ENCODE assay signal across 21 cellular contexts in the genomic region with DNA sequence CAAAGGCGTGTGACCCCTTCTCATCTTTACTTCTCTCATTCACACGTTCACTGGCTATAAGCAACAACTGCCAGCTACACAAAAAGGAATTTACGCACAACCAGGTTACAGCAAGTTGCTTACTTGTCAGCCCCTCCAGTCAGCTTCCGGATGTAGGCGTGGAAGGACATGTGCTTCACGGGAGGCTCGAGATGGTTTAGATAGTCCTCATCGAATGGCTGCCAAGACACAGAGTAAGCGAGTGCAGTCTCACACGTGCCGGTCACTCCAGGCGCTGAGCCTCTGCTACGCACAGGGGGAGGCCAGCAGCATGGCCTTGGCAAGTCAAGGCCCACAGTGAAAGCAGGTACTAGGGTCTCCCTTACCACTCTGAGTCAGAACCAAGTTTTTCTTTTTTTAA. TPM values are rescaled to one million over a fixed set of nuclear protein-coding genes. Genes with fewer than 3 reads are reported as not detected.
DNase-seq lines count a peak whose midpoint lies in the region; ATAC-seq, FAIRE-seq and TF ChIP-seq lines count a peak whose summit lies in the region.
"Had no signal": no experiment of that assay in that cellular context is flagged by ENCODE, and none has a peak within 500 bp of the region (broad histone marks: within the 10 kb centered on the region; RNA-seq: fewer than 3 reads in every experiment).

No MANE protein-coding gene starts in this region.

- no peak overlapping the region for H3K4me3 ChIP-seq in GM23248
- no peak overlapping the region for H3K4me3 ChIP-seq in astrocyte (ENCODE audit: insufficient read depth, low read depth, low read length)
- H3K4me3 ChIP-seq in osteoblast (ENCODE audit: insufficient read depth, low read length): no peak overlapping the region
- H3K4me3 ChIP-seq: HAP-1, PC-9 had no signal

- H3K36me3 ChIP-seq in GM23248 (ENCODE audit: low read depth) (peaks cover 42% of the 10 kb centered on the region), astrocyte (ENCODE audit: insufficient read depth, low read length) (peaks cover 35% of the 10 kb centered on the region), osteoblast (ENCODE audit: insufficient read depth, low read length) (peaks cover 83% of the 10 kb centered on the region)

- in situ Hi-C loops in GM23248 (cut with MboI): no loop called here

- H3K27ac Mint-ChIP-seq in CD14-positive monocyte (peak overlapping the region in 5 of 7 donors; percentile 65 to 85 (median 76)), astrocyte (ENCODE audit: unreplicated experiment) (no peak overlapping the region)
- H3K27ac Mint-ChIP-seq: CD8-positive, alpha-beta T cell had no signal

- H3K79me2 ChIP-seq in GM23248 (ENCODE audit: insufficient read depth) (peaks cover 80% of the 10 kb centered on the region), astrocyte (ENCODE audit: insufficient read depth, low read length) (peaks cover 69% of the 10 kb centered on the region), osteoblast (ENCODE audit: insufficient read depth, low read length) (peaks cover 78% of the 10 kb centered on the region)

- FAIRE-seq in astrocyte (lab: Jason Lieb, UNC): no peak
- FAIRE-seq: D721Med, G401.6, GM12891 had no signal

- no peak overlapping the region for H2AFZ ChIP-seq in GM23248
- H2AFZ ChIP-seq in astrocyte (ENCODE audit: low read depth, low read length): no peak overlapping the region
- H2AFZ ChIP-seq in osteoblast (ENCODE audit: low read length): no peak overlapping the region
- H2AFZ ChIP-seq: PC-9 had no signal

- H3K4me1 Mint-ChIP-seq in CD14-positive monocyte (peaks cover 39% of the 10 kb centered on the region), astrocyte (ENCODE audit: low read depth, unreplicated experiment) (peaks cover 29% of the 10 kb centered on the region)

- H3K27me3 ChIP-seq in GM23248 (replicated peaks; ENCODE audit: insufficient read depth): no peaks in the 10 kb centered on the region
- H3K27me3 ChIP-seq in astrocyte (ENCODE audit: insufficient read depth, low read length): no peaks in the 10 kb centered on the region
- no peaks in the 10 kb centered on the region for H3K27me3 ChIP-seq in osteoblast (ENCODE audit: insufficient read depth, low read length)
- H3K27me3 ChIP-seq: BE2C had no signal

- no peak for TF ChIP-seq CTCF in CD14-positive monocyte (IDR thresholded peaks at IDR 0.05)
- TF ChIP-seq CTCF in astrocyte (IDR thresholded peaks at IDR 0.05; ENCODE audit: insufficient read depth, low read depth, low read length): no peak
- TF ChIP-seq CTCF in osteoblast (IDR thresholded peaks at IDR 0.05; ENCODE audit: extremely low read depth, low read depth, low read length): no peak

- no peaks in the 10 kb centered on the region for H3K9me2 ChIP-seq in GM23248 (ENCODE audit: insufficient read depth)

- H3K27me3 Mint-ChIP-seq in CD14-positive monocyte (ENCODE audit: low read depth in 3 of 3) (no peaks in the 10 kb centered on the region), astrocyte (ENCODE audit: low read depth, unreplicated experiment) (no peaks in the 10 kb centered on the region)

- peaks cover 19% of the 10 kb centered on the region for H3K4me1 ChIP-seq in GM23248 (ENCODE audit: insufficient read depth)
- peaks cover 15% of the 10 kb centered on the region for H3K4me1 ChIP-seq in astrocyte (ENCODE audit: insufficient read depth, low read length)
- peaks cover 16% of the 10 kb centered on the region for H3K4me1 ChIP-seq in osteoblast (ENCODE audit: insufficient read depth, low read length)
- H3K4me1 ChIP-seq: BE2C, HAP-1 had no signal

- H3K9me3 ChIP-seq in GM23248 (ENCODE audit: low read depth): no peaks in the 10 kb centered on the region
- H3K9me3 ChIP-seq in astrocyte (ENCODE audit: insufficient read depth, low read depth, low read length): no peaks in the 10 kb centered on the region
- no peaks in the 10 kb centered on the region for H3K9me3 ChIP-seq in osteoblast (ENCODE audit: low read depth, low read length)
- H3K9me3 ChIP-seq: BE2C, HAP-1 had no signal

- H3K9me3 Mint-ChIP-seq in CD14-positive monocyte (no peaks in the 10 kb centered on the region), astrocyte (ENCODE audit: unreplicated experiment) (no peaks in the 10 kb centered on the region)
- H3K9me3 Mint-ChIP-seq: CD8-positive, alpha-beta T cell had no signal

- DNase-seq in CD14-positive monocyte (ENCODE audit: low spot score) (no peak), GM23248 (no peak), astrocyte (ENCODE audit: low read depth) (peak; percentile 47), osteoblast (ENCODE audit: insufficient read length, low spot score, missing footprints) (no peak), KG1 (lab: John Stamatoyannopoulos, UW) (no peak), NCI-H1417 treated with DMSO at 0.1 percent for 48 hours (lab: John Stamatoyannopoulos, UW) (no peak)
- DNase-seq: BE2C; CD8-positive, alpha-beta T cell; DMS79 treated with DMSO at 0.1 percent for 48 hours; Karpas-422; NCI-H1930; NCI-H2171; NCI-H446 treated with DMSO at 0.1 percent for 48 hours; NCI-H748 treated with DMSO at 0.1 percent for 48 hours; PC-9; SHP77 treated with DMSO at 0.1 percent for 48 hours had no signal

- H3K4me3 Mint-ChIP-seq in CD14-positive monocyte (no peak overlapping the region), astrocyte (ENCODE audit: unreplicated experiment) (no peak overlapping the region)
- H3K4me3 Mint-ChIP-seq: CD8-positive, alpha-beta T cell had no signal

- no peak for ATAC-seq in HG03432 (IDR thresholded peaks at IDR 0.05; ENCODE audit: unreplicated experiment)
- ATAC-seq: CD8-positive, alpha-beta T cell had no signal

- intact Hi-C loops in CD14-positive monocyte (cut with micrococcal nuclease): no loop called here

- peak overlapping the region; percentile 75; the same call in 1 of the 2 replicates for H3K27ac ChIP-seq in GM23248
- no peak overlapping the region for H3K27ac ChIP-seq in astrocyte (ENCODE audit: low read depth, low read length)
- H3K27ac ChIP-seq in osteoblast (ENCODE audit: low read depth, low read length): peak overlapping the region; percentile 64
- H3K27ac ChIP-seq: PC-9 had no signal

- peaks cover 69 to 91% of the 10 kb centered on the region in 2 donors for H3K36me3 Mint-ChIP-seq in CD14-positive monocyte
- H3K36me3 Mint-ChIP-seq in astrocyte (ENCODE audit: low read depth, unreplicated experiment): peaks cover 22% of the 10 kb centered on the region

- H4K20me1 ChIP-seq in GM23248 (ENCODE audit: insufficient read depth) (no peaks in the 10 kb centered on the region; the same call in 1 of the 2 replicates), astrocyte (ENCODE audit: insufficient read depth, low read length) (peaks cover 73% of the 10 kb centered on the region), osteoblast (ENCODE audit: insufficient read depth, low read length) (peaks cover 36% of the 10 kb centered on the region)

- H3F3A ChIP-seq in GM23248 (ENCODE audit: insufficient read depth): peaks cover 28% of the 10 kb centered on the region

- H3K9ac ChIP-seq in GM23248 (no peak overlapping the region), astrocyte (ENCODE audit: low read length) (no peak overlapping the region)

- H3K4me2 ChIP-seq in GM23248 (ENCODE audit: unreplicated experiment) (no peak overlapping the region), astrocyte (ENCODE audit: low read length) (no peak overlapping the region), osteoblast (ENCODE audit: insufficient read depth, low read length) (no peak overlapping the region)
- H3K4me2 ChIP-seq: PC-9 had no signal

- 89 to 90% methylated on average over 13 of the region's 13 CpGs for WGBS in GM23248 (ENCODE audit: low coverage in 1 of 2, low lambda C conversion rate in 2 of 2, missing lambda C conversion rate in 2 of 2), 2 experiments

RNA-seq across cellular contexts. Expression of gene NPLOC4, which starts 28.3 kb away (rescaled TPM):
- 100 to 1,000 TPM; 106 to 112 TPM for polyA plus RNA-seq in CD14-positive monocyte
- total RNA-seq in GM23248 (2014; rRNA removed; shearing (Covaris generic)): 62.9 and 64.6 TPM in 2 replicates
- 51.4 and 51.5 TPM in 2 replicates for polyA plus RNA-seq in GM23248 (2016; fragmentation: Nextera tagmentation; extraction: Ambion mirVana)
- 125 and 127 TPM in 2 replicates for total RNA-seq in astrocyte
- 97.8 and 118 TPM in 2 replicates for total RNA-seq in osteoblast

RNA-seq across cellular contexts. Expression of gene TSPAN10, which starts 28.4 kb away (rescaled TPM):
- polyA plus RNA-seq in CD14-positive monocyte (not detected), GM23248 (2016; fragmentation: Nextera tagmentation; extraction: Ambion mirVana) (3.4 and 4.7 TPM in 2 replicates)
- 2.6 and 3.9 TPM in 2 replicates for total RNA-seq in GM23248 (2014; rRNA removed; shearing (Covaris generic))
- total RNA-seq in astrocyte (2.7 and 3.2 TPM in 2 replicates), osteoblast (2.9 and 11.5 TPM in 2 replicates)

RNA-seq across cellular contexts. Expression of gene PDE6G, which starts 47.7 kb away (rescaled TPM):
- polyA plus RNA-seq in CD14-positive monocyte (10 to 100 TPM in 1 of 2 donors, 1 to 10 TPM in 1; 8.9 to 12.0 TPM), GM23248 (2016; fragmentation: Nextera tagmentation; extraction: Ambion mirVana) (not detected in 2 replicates)
- total RNA-seq in GM23248 (2014; rRNA removed; shearing (Covaris generic)): not detected in 2 replicates
- total RNA-seq in astrocyte (not detected in 2 replicates), osteoblast (not detected in 2 replicates)

RNA-seq across cellular contexts. Expression of gene FAAP100, which starts 56.5 kb away (rescaled TPM):
- 10 to 100 TPM; 10.3 to 13.9 TPM for polyA plus RNA-seq in CD14-positive monocyte
- total RNA-seq in GM23248 (2014; rRNA removed; shearing (Covaris generic)): 44.9 and 45.5 TPM in 2 replicates
- 25.2 and 25.7 TPM in 2 replicates for polyA plus RNA-seq in GM23248 (2016; fragmentation: Nextera tagmentation; extraction: Ambion mirVana)
- 35.8 and 38.9 TPM in 2 replicates for total RNA-seq in astrocyte
- total RNA-seq in osteoblast: 43.0 and 44.5 TPM in 2 replicates

RNA-seq across cellular contexts. Expression of gene OXLD1, which starts 57.8 kb away (rescaled TPM):
- polyA plus RNA-seq in CD14-positive monocyte (10 to 100 TPM; 51.8 to 61.1 TPM), GM23248 (2016; fragmentation: Nextera tagmentation; extraction: Ambion mirVana) (48.5 and 50.4 TPM in 2 replicates)
- total RNA-seq in GM23248 (2014; rRNA removed; shearing (Covaris generic)): 19.9 and 49.3 TPM in 2 replicates
- total RNA-seq in astrocyte (22.0 and 28.5 TPM in 2 replicates), osteoblast (21.0 and 21.5 TPM in 2 replicates)
